ENCODE assay signal across 1 cellular context in genomic region chr3:152307829-152308474, GRCh38.
TF ChIP-seq lines count a peak whose summit lies in the region.

No MANE protein-coding gene starts in this region.

TF ChIP-seq in GM23338, 12 proteins besides CTCF, POLR2A, EP300 and RAD21 (continued from another document):
- no peak for TF ChIP-seq REST (IDR thresholded peaks at IDR 0.05; ENCODE audit: unreplicated experiment)
- TF ChIP-seq JUNB (IDR thresholded peaks at IDR 0.05; ENCODE audit: unreplicated experiment): no peak
- TF ChIP-seq STAT1 (IDR thresholded peaks at IDR 0.05; ENCODE audit: unreplicated experiment): no peak
- no peak for TF ChIP-seq CREB1 (CRISPR knock-in tag; IDR thresholded peaks at IDR 0.05; ENCODE audit: low read depth)
- no peak for TF ChIP-seq ZNF114 (CRISPR knock-in tag; IDR thresholded peaks at IDR 0.05)
TF ChIP-seq in GM23338: peak in this region for 0.
